Comparison of ENCODE assay signal across 1 cellular context in the genomic region with DNA sequence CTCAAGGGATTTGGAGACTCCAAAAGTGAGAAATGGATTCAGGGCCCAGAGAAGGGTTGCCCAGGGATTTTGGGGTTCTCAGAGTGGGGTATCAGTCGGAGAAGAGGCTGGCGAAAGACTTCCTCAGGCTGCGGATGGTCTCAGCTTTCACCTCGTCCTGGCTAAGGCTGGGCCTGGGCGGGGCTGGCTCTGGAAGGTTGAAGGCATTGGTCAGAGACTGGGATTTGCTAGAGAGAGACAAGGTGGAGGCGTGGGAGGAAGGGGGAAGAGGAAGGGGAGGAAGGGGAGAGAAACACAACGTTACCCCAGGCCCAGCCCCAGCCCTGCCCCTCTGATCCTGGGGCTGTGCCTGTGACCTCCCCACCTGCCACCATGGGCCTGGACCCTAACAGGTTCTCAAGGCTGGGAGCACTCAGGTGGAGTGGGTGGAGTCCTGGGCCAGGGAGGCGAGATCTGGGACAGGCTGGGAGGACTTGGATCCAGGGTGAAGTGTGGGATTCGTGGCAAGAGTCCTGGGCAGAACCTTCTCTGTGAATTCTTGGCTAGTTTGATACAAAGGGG.
TF ChIP-seq lines count a peak whose summit lies in the region.

No MANE protein-coding gene starts in this region.

TF ChIP-seq in WTC11, 78 proteins besides CTCF, POLR2A, EP300 and RAD21 (continued from another document):
- TF ChIP-seq, protein P1, sequence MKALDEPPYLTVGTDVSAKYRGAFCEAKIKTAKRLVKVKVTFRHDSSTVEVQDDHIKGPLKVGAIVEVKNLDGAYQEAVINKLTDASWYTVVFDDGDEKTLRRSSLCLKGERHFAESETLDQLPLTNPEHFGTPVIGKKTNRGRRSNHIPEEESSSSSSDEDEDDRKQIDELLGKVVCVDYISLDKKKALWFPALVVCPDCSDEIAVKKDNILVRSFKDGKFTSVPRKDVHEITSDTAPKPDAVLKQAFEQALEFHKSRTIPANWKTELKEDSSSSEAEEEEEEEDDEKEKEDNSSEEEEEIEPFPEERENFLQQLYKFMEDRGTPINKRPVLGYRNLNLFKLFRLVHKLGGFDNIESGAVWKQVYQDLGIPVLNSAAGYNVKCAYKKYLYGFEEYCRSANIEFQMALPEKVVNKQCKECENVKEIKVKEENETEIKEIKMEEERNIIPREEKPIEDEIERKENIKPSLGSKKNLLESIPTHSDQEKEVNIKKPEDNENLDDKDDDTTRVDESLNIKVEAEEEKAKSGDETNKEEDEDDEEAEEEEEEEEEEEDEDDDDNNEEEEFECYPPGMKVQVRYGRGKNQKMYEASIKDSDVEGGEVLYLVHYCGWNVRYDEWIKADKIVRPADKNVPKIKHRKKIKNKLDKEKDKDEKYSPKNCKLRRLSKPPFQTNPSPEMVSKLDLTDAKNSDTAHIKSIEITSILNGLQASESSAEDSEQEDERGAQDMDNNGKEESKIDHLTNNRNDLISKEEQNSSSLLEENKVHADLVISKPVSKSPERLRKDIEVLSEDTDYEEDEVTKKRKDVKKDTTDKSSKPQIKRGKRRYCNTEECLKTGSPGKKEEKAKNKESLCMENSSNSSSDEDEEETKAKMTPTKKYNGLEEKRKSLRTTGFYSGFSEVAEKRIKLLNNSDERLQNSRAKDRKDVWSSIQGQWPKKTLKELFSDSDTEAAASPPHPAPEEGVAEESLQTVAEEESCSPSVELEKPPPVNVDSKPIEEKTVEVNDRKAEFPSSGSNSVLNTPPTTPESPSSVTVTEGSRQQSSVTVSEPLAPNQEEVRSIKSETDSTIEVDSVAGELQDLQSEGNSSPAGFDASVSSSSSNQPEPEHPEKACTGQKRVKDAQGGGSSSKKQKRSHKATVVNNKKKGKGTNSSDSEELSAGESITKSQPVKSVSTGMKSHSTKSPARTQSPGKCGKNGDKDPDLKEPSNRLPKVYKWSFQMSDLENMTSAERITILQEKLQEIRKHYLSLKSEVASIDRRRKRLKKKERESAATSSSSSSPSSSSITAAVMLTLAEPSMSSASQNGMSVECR (CRISPR knock-in tag; IDR thresholded peaks at IDR 0.05; ENCODE audit: borderline replicate concordance): no peak
- no peak for TF ChIP-seq CREB1 (CRISPR knock-in tag; IDR thresholded peaks at IDR 0.05)
